Comparison of ENCODE assay signal across 1 cellular context in the genomic region with DNA sequence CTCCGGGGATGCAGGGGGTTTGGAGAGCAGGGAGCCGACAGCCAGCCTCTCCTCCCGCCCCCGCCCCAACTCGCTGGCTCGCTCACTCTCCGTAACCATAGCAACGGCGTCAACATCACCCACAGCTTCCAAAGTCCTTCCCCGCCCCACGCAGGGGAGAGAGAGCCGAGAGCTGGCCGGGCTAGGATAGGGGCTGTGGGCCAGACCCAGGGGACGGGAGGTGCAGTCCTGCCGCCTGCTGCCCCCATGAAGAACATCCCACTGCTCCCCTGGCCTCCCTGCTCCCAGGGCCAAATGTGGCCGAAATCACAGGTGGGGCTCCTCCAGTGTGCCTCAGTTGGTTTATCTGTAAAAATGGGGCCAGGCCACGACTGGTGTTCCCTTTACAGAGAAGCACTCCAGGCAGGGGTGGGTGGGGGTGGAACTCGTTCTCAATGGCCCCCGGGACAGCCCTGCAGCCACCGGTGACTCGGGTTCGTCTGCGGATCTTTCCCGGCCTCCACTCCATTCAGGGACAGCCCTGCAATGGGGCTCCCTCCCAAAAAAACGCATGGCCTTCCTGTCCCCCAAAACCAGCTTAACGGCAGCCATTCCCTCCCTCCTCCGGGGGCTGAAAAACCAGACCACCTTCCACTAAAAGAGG.
TF ChIP-seq lines count a peak whose summit lies in the region.

No MANE protein-coding gene starts in this region.

TF ChIP-seq in A549, 52 proteins besides CTCF, POLR2A, EP300 and RAD21 (continued from another document):
- TF ChIP-seq, protein P1, sequence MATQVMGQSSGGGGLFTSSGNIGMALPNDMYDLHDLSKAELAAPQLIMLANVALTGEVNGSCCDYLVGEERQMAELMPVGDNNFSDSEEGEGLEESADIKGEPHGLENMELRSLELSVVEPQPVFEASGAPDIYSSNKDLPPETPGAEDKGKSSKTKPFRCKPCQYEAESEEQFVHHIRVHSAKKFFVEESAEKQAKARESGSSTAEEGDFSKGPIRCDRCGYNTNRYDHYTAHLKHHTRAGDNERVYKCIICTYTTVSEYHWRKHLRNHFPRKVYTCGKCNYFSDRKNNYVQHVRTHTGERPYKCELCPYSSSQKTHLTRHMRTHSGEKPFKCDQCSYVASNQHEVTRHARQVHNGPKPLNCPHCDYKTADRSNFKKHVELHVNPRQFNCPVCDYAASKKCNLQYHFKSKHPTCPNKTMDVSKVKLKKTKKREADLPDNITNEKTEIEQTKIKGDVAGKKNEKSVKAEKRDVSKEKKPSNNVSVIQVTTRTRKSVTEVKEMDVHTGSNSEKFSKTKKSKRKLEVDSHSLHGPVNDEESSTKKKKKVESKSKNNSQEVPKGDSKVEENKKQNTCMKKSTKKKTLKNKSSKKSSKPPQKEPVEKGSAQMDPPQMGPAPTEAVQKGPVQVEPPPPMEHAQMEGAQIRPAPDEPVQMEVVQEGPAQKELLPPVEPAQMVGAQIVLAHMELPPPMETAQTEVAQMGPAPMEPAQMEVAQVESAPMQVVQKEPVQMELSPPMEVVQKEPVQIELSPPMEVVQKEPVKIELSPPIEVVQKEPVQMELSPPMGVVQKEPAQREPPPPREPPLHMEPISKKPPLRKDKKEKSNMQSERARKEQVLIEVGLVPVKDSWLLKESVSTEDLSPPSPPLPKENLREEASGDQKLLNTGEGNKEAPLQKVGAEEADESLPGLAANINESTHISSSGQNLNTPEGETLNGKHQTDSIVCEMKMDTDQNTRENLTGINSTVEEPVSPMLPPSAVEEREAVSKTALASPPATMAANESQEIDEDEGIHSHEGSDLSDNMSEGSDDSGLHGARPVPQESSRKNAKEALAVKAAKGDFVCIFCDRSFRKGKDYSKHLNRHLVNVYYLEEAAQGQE (IDR thresholded peaks at IDR 0.05) = no peak
- TF ChIP-seq MYC (IDR thresholded peaks at IDR 0.05; ENCODE audit: borderline replicate concordance, low read length) = no peak
- TF ChIP-seq, protein P2, sequence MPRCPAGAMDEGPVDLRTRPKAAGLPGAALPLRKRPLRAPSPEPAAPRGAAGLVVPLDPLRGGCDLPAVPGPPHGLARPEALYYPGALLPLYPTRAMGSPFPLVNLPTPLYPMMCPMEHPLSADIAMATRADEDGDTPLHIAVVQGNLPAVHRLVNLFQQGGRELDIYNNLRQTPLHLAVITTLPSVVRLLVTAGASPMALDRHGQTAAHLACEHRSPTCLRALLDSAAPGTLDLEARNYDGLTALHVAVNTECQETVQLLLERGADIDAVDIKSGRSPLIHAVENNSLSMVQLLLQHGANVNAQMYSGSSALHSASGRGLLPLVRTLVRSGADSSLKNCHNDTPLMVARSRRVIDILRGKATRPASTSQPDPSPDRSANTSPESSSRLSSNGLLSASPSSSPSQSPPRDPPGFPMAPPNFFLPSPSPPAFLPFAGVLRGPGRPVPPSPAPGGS (IDR thresholded peaks at IDR 0.05) = no peak
- no peak for TF ChIP-seq CBX2 (IDR thresholded peaks at IDR 0.05; ENCODE audit: borderline replicate concordance, low read depth)
